In the genomic region with DNA sequence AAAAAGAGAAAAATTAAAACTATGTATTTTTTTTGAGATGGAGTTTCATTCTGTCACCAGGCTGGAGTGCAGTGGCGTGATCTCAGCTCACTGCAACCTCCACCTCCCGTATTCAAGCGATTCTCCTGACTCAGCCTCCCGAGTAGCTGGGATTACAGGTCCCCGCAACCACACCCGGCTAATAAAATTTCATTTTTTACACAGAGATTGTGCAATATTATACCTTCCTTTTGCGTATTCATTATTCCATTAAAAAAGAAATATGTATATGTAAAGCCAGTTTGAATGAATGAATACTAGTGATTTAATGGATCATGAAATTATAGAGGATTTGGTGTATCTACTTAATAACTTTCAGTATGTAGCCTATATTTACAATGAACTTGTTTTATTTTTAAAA, we compare ENCODE assay signal across 21 cellular contexts. TPM values are rescaled to one million over a fixed set of nuclear protein-coding genes. Genes with fewer than 3 reads are reported as not detected.
DNase-seq lines count a peak whose midpoint lies in the region; ATAC-seq and TF ChIP-seq lines count a peak whose summit lies in the region.
"Had no signal": no experiment of that assay in that cellular context is flagged by ENCODE, and none has a peak within 500 bp of the region (broad histone marks: within the 10 kb centered on the region; RNA-seq: fewer than 3 reads in every experiment).

No MANE protein-coding gene starts in this region.

- no peaks in the 10 kb centered on the region for H3K36me3 ChIP-seq in IMR-90 (ENCODE audit: control insufficient read depth, insufficient read depth, low read length)
- no peaks in the 10 kb centered on the region for H3K36me3 ChIP-seq in PC-3 (ENCODE audit: low read depth, low read length)
- no peaks in the 10 kb centered on the region for H3K36me3 ChIP-seq in smooth muscle cell (ENCODE audit: low read depth)
- H3K36me3 ChIP-seq: BE2C, BLaER1 had no signal

- H2BK120ac ChIP-seq in IMR-90 (ENCODE audit: low read depth, low read length) = no peak overlapping the region

- H3K4me2 ChIP-seq in IMR-90 (ENCODE audit: low read depth, low read length) (no peak overlapping the region), PC-3 (ENCODE audit: low read length) (no peak overlapping the region), smooth muscle cell (no peak overlapping the region)
- H3K4me2 ChIP-seq: BLaER1 had no signal

- H3K9me3 ChIP-seq in IMR-90 (ENCODE audit: control insufficient read depth, insufficient read depth, low read length) (no peaks in the 10 kb centered on the region), PC-3 (ENCODE audit: low read length) (no peaks in the 10 kb centered on the region), smooth muscle cell (replicated peaks; ENCODE audit: low read depth) (no peaks in the 10 kb centered on the region)
- H3K9me3 ChIP-seq: BE2C, BLaER1, Caco-2 had no signal

- no peak overlapping the region for H3K18ac ChIP-seq in IMR-90 (ENCODE audit: low read depth, low read length)

- no peak overlapping the region for H3K23ac ChIP-seq in IMR-90 (ENCODE audit: low read depth, low read length)

- H4K5ac ChIP-seq in IMR-90 (ENCODE audit: low read depth, low read length) = no peak overlapping the region

- DNase-seq in IMR-90 = no peak
- peak; percentile 14 for DNase-seq in PC-3
- DNase-seq in smooth muscle cell (lab: John Stamatoyannopoulos, UW; ENCODE audit: unreplicated experiment) = no peak
- DNase-seq in NCI-H226 = no peak
- DNase-seq: 8988T; ACHN; BE2C; C1 segment of cervical spinal cord; Caco-2; Calu3; CD4-positive, alpha-beta memory T cell; CD4-positive, CD25-positive, alpha-beta regulatory T cell; CD8-positive, alpha-beta memory T cell; DMS79 treated with DMSO at 0.1 percent for 48 hours; GF-D8 had no signal

- no peak overlapping the region for H2AK5ac ChIP-seq in IMR-90 (ENCODE audit: low read depth, low read length)

- H2BK5ac ChIP-seq in IMR-90 (ENCODE audit: low read depth, low read length, poor library complexity, severe bottlenecking) = no peak overlapping the region

- dilution Hi-C loops in IMR-90 (cut with HindIII; ENCODE audit: low sequenced_read_pairs, unreplicated experiment) = no loop called here

- no peaks in the 10 kb centered on the region for H3K4me1 ChIP-seq in IMR-90 (ENCODE audit: control insufficient read depth, insufficient read depth, low read length)
- peaks cover 9% of the 10 kb centered on the region for H3K4me1 ChIP-seq in PC-3 (ENCODE audit: insufficient read depth, low read length)
- H3K4me1 ChIP-seq in smooth muscle cell (ENCODE audit: low read depth) = peaks cover 4% of the 10 kb centered on the region
- H3K4me1 ChIP-seq: BE2C, Caco-2 had no signal

- intact Hi-C loops in IMR-90 (cut with micrococcal nuclease) (no loop called here), PC-3 (cut with micrococcal nuclease) (no loop called here)

- ATAC-seq in IMR-90 (ENCODE audit: low read depth) = no peak
- ATAC-seq in PC-3 = no peak
- ATAC-seq in HG03571 (IDR thresholded peaks at IDR 0.05; ENCODE audit: unreplicated experiment) = no peak
- ATAC-seq: GM12878 had no signal

- no peaks in the 10 kb centered on the region for H3F3A ChIP-seq in PC-3 (ENCODE audit: low read length, unreplicated experiment)
- H3F3A ChIP-seq in smooth muscle cell (ENCODE audit: low read depth) = no peaks in the 10 kb centered on the region

- H4K91ac ChIP-seq in IMR-90 (ENCODE audit: insufficient read depth, low read depth, low read length) = no peak overlapping the region

- H3K79me2 ChIP-seq in PC-3 (ENCODE audit: low read length) (no peaks in the 10 kb centered on the region), smooth muscle cell (ENCODE audit: low read depth) (no peaks in the 10 kb centered on the region)

- CTCF ChIA-PET in IMR-90 (lab: Yijun Ruan, JAX) = no interaction called here
- CTCF ChIA-PET in PC-3 (lab: Charles Lee) = interaction anchor here (0.7 kb wide), 1 partner anchor 31 kb away, joined by 3 read pairs; no protein-coding TSS in a partner anchor

- no peak overlapping the region for H3K4ac ChIP-seq in IMR-90 (ENCODE audit: low read depth, low read length)

- in situ Hi-C loops in IMR-90 (cut with MboI; ENCODE audit: low sequenced_read_pairs) = no loop called here

- no peak overlapping the region for H2BK20ac ChIP-seq in IMR-90 (ENCODE audit: low read depth, low read length)

- no peak overlapping the region for H4K8ac ChIP-seq in IMR-90 (ENCODE audit: low read depth in 2 of 2, low read length in 2 of 2)

- H3K9ac ChIP-seq in IMR-90 (ENCODE audit: low read depth, low read length) (no peak overlapping the region), PC-3 (ENCODE audit: low read length) (no peak overlapping the region), smooth muscle cell (ENCODE audit: low read depth) (no peak overlapping the region)
- H3K9ac ChIP-seq: BLaER1 had no signal

- POLR2A ChIA-PET in IMR-90 (lab: Charles Lee; ENCODE audit: unreplicated experiment) = no interaction called here
- POLR2A ChIA-PET in PC-3 (lab: Charles Lee; ENCODE audit: unreplicated experiment) = no interaction called here

- no peaks in the 10 kb centered on the region for H3K9me2 ChIP-seq in PC-3 (replicated peaks; ENCODE audit: low read length)

- H3K27ac ChIP-seq in IMR-90 (ENCODE audit: insufficient read depth, low read length) = no peak overlapping the region
- no peak overlapping the region for H3K27ac ChIP-seq in PC-3 (ENCODE audit: low read length)
- H3K27ac ChIP-seq in smooth muscle cell (ENCODE audit: low read depth) = peak overlapping the region; percentile 75
- H3K27ac ChIP-seq: BLaER1 had no signal

- no peaks in the 10 kb centered on the region; the same call in 1 of the 2 replicates for H3K9me1 ChIP-seq in IMR-90 (ENCODE audit: insufficient read depth, low read length)

- no peak for TF ChIP-seq POLR2A in IMR-90 (IDR thresholded peaks at IDR 0.05; ENCODE audit: low read depth, low read length)

- no peak for TF ChIP-seq CTCF in IMR-90 (conservative IDR thresholded peaks at IDR 0.05; ENCODE audit: low read depth, low read length)
- no peak for TF ChIP-seq CTCF in PC-3 (conservative IDR thresholded peaks at IDR 0.05; ENCODE audit: low read depth, low read length)
- TF ChIP-seq CTCF in smooth muscle cell (IDR thresholded peaks at IDR 0.05; ENCODE audit: borderline replicate concordance, insufficient read depth, poor library complexity, severe bottlenecking) = no peak

- H3K27me3 ChIP-seq in IMR-90 (ENCODE audit: control insufficient read depth, insufficient read depth, low read length) = no peaks in the 10 kb centered on the region
- H3K27me3 ChIP-seq in PC-3 (ENCODE audit: low read length) = no peaks in the 10 kb centered on the region
- H3K27me3 ChIP-seq in smooth muscle cell (ENCODE audit: low read depth) = no peaks in the 10 kb centered on the region
- H3K27me3 ChIP-seq: BE2C, BLaER1 had no signal

- H3K4me3 ChIP-seq in IMR-90 (ENCODE audit: insufficient read depth, low read depth, low read length) (no peak overlapping the region), PC-3 (ENCODE audit: low read length) (no peak overlapping the region), smooth muscle cell (no peak overlapping the region)
- H3K4me3 ChIP-seq: BLaER1, GM12878 had no signal

- H4K20me1 ChIP-seq in IMR-90 (ENCODE audit: insufficient read depth, low read length) (no peaks in the 10 kb centered on the region), PC-3 (ENCODE audit: low read length) (no peaks in the 10 kb centered on the region), smooth muscle cell (ENCODE audit: low read depth) (no peaks in the 10 kb centered on the region)
- H4K20me1 ChIP-seq: BLaER1 had no signal

- no peak overlapping the region for H3K14ac ChIP-seq in IMR-90 (replicated peaks; ENCODE audit: low read depth, low read length)

- no peak overlapping the region for H2AK9ac ChIP-seq in IMR-90 (replicated peaks; ENCODE audit: low read depth, low read length, poor library complexity)

- H3K79me1 ChIP-seq in IMR-90 (ENCODE audit: low read depth in 1 of 2, low read length in 2 of 2) = no peaks in the 10 kb centered on the region

- WGBS in IMR-90 (ENCODE audit: extremely low coverage in 2 of 2, insufficient read length in 1 of 2), 2 experiments = 78% methylated on average over 4 of the region's 7 CpGs; no CpG with 5 or more reads in 1 of the 2 experiments
- 97% methylated on average over 7 of the region's 7 CpGs for WGBS in smooth muscle cell (ENCODE audit: low lambda C conversion rate)

- H2BK15ac ChIP-seq in IMR-90 (ENCODE audit: low read depth, low read length) = no peak overlapping the region

- H2AFZ ChIP-seq in IMR-90 (replicated peaks; ENCODE audit: low read length, poor library complexity) (no peak overlapping the region), PC-3 (ENCODE audit: low read length) (no peak overlapping the region), smooth muscle cell (ENCODE audit: low read depth) (no peak overlapping the region)

- H3K56ac ChIP-seq in IMR-90 (ENCODE audit: extremely low read depth, insufficient read depth, low read length) = no peak overlapping the region

- no peak for TF ChIP-seq RAD21 in IMR-90 (IDR thresholded peaks at IDR 0.05; ENCODE audit: low read length)

- BruUV-seq in IMR-90 (replicated peaks; lab: Mats Ljungman, UMichigan) = no TSS peak
- no TSS peak for BruUV-seq in PC-3 (replicated peaks; lab: Mats Ljungman, UMichigan)

TF ChIP-seq in IMR-90, 13 proteins besides CTCF, POLR2A, EP300 and RAD21:
- TF ChIP-seq CEBPB (IDR thresholded peaks at IDR 0.05; ENCODE audit: low read depth, low read length) (peak; percentile 41; the same call in 1 of the 2 replicates), MXI1 (IDR thresholded peaks at IDR 0.05; ENCODE audit: borderline replicate concordance, low read depth, low read length) (no peak)

RNA-seq across cellular contexts. Expression of a gene that starts 38.2 kb away (rescaled TPM):
- total RNA-seq in IMR-90 (2012; rRNA removed) (not detected in 2 replicates), PC-3 (2014; rRNA removed) (not detected in 2 replicates), smooth muscle cell (not detected in 2 replicates)
- polyA plus RNA-seq in IMR-90 (2012; rRNA removed) (not detected in 2 replicates), smooth muscle cell (not detected in 2 replicates)
- polyA plus RNA-seq in IMR-90 (2012; cell fraction: cytosol; rRNA removed) = not detected in 2 replicates
- not detected in 2 replicates for polyA plus RNA-seq in IMR-90 (2012; cell fraction: nucleus; rRNA removed; ENCODE audit: low replicate concordance)
- total RNA-seq: A673; Caco-2; Calu3; CD4-positive, alpha-beta memory T cell; CD4-positive, CD25-positive, alpha-beta regulatory T cell; CD8-positive, alpha-beta memory T cell had no signal
- polyA plus RNA-seq: AG04450; CD14-positive monocyte; CD4-positive, alpha-beta memory T cell; CD4-positive, CD25-positive, alpha-beta regulatory T cell; CD8-positive, alpha-beta memory T cell; GM12878 had no signal

RNA-seq across cellular contexts. Expression of a gene that starts 47.8 kb away (rescaled TPM):
- total RNA-seq in IMR-90 (2012; rRNA removed) (not detected in 2 replicates), PC-3 (2014; rRNA removed) (0.36 and 0.86 TPM in 2 replicates), smooth muscle cell (4.1 TPM in 1 of 2 replicates, not detected in the other)
- polyA plus RNA-seq in IMR-90 (2012; rRNA removed) (not detected in 2 replicates), smooth muscle cell (0.11 and 0.19 TPM in 2 replicates)
- polyA plus RNA-seq in IMR-90 (2012; cell fraction: cytosol; rRNA removed) = not detected in 2 replicates
- not detected in 2 replicates for polyA plus RNA-seq in IMR-90 (2012; cell fraction: nucleus; rRNA removed; ENCODE audit: low replicate concordance)
- total RNA-seq: A673; Caco-2; Calu3; CD4-positive, alpha-beta memory T cell; CD4-positive, CD25-positive, alpha-beta regulatory T cell; CD8-positive, alpha-beta memory T cell; GM12878 had no signal
- polyA plus RNA-seq: CD14-positive monocyte; CD4-positive, alpha-beta memory T cell; CD4-positive, CD25-positive, alpha-beta regulatory T cell; CD8-positive, alpha-beta memory T cell; GM12878 had no signal

RNA-seq across cellular contexts. Expression of a gene that starts 58.8 kb away (rescaled TPM):
- total RNA-seq in IMR-90 (2012; rRNA removed) (38.9 and 39.4 TPM in 2 replicates), PC-3 (2014; rRNA removed) (4.4 and 5.1 TPM in 2 replicates), smooth muscle cell (433 and 501 TPM in 2 replicates)
- polyA plus RNA-seq in IMR-90 (2012; rRNA removed) (10.5 and 10.9 TPM in 2 replicates), smooth muscle cell (193 and 329 TPM in 2 replicates)
- polyA plus RNA-seq in IMR-90 (2012; cell fraction: cytosol; rRNA removed) = 1.9 and 7.1 TPM in 2 replicates
- 1.6 and 10.0 TPM in 2 replicates for polyA plus RNA-seq in IMR-90 (2012; cell fraction: nucleus; rRNA removed; ENCODE audit: low replicate concordance)
- total RNA-seq: CD4-positive, CD25-positive, alpha-beta regulatory T cell had no signal
- polyA plus RNA-seq: CD14-positive monocyte had no signal

Comparison
In these comparisons a context has a peak if more than half of its experiments do, and no peak if none do; other contexts are left out.
1. RNA of a gene that starts 58.8 kb away (total RNA-seq): 433 to 501 TPM in smooth muscle cell; 38.9 to 39.4 TPM in IMR-90 and 4.4 to 5.1 TPM in PC-3; every median in the first group is over 10 times any median in the second.